8 cellular contexts compared by ENCODE assay signal in the genomic region with DNA sequence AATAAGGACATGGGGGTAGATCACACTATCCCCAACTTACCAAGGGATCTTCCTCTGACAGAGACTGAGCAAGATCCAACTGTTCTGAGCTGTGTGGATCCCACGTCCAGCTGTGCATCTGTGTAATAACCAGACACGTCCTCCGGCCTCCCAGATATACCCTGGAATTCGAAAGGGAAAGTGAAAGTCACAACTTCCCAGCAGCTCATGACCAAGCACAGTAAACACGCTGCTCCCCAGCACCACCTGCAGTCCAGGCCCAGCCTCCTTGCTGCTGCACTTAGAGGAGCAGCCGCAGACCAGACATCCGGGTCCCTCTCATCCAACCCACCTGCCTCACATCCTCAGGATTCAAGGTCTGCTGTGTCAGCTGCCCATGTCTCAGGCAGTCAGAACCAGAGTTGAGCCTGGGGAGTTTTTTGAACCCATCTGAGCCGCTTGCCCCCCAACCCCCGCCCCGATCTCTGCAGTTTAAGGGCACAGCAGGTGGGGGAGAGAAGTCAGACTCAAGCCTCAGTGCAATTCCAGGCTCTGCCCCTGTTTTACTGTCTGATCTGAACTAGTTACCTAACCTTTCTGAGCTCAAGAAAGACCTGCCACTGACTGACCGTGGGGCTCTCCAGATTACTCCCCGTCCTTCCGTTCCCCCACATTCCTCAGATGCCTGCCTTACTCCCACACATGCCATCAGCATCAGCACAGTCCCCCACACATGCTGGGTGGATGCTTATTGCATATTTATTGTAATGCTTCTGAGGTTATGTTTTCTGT. TPM values are rescaled to one million over a fixed set of nuclear protein-coding genes. Genes with fewer than 3 reads are reported as not detected.
DNase-seq lines count a peak whose midpoint lies in the region; ATAC-seq and FAIRE-seq lines count a peak whose summit lies in the region.

A gene with protein sequence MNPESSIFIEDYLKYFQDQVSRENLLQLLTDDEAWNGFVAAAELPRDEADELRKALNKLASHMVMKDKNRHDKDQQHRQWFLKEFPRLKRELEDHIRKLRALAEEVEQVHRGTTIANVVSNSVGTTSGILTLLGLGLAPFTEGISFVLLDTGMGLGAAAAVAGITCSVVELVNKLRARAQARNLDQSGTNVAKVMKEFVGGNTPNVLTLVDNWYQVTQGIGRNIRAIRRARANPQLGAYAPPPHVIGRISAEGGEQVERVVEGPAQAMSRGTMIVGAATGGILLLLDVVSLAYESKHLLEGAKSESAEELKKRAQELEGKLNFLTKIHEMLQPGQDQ (minus strand): TSS at position 127 of the 771 bp plus-strand sequence. CDS start 6,365 bp downstream, outside the sequence.

- peak within 1 kb of the TSS; percentile 28 for H3K4me3 ChIP-seq in mesodermal cell (ENCODE audit: extremely low read depth, insufficient read depth, low read length, poor library complexity, severe bottlenecking)

- DNase-seq in COLO829 (ENCODE audit: low spot score) (peak; percentile 96), HS-5 (ENCODE audit: low read depth) (peak; percentile 82), NOMO-1 treated with dmso at 0.1 percent for 144 hours (lab: John Stamatoyannopoulos, UW; ENCODE audit: unreplicated experiment) (peak; percentile 88)
- peak; percentile 60 for DNase-seq in activated CD8-positive, alpha-beta memory T cell treated with anti-CD3 and anti-CD28 coated beads, Interleukin-2, amount 50 U/mL, for 24 hours (ENCODE audit: extremely low read depth)
- peak; percentile 71 to 83 for DNase-seq in stimulated activated CD8-positive, alpha-beta memory T cell treated with anti-CD3 and anti-CD28 coated beads, Interleukin-15, amount 100 ng/mL, for 4 hours (ENCODE audit: low read depth in 2 of 2)

- H3K36me3 ChIP-seq in mesodermal cell (ENCODE audit: control insufficient read depth, insufficient read depth, low read length): no peaks in the 10 kb centered on the region

- peak within 1 kb of the TSS; percentile 29 for H3K27ac ChIP-seq in mesodermal cell (ENCODE audit: low read depth, low read length, severe bottlenecking)

- peak; percentile 84 for FAIRE-seq in endometrium (lab: Jason Lieb, UNC)

- H3K4me1 ChIP-seq in mesodermal cell (ENCODE audit: control insufficient read depth, insufficient read depth, low read length, poor library complexity, severe bottlenecking): peaks cover 9% of the 10 kb centered on the region

- WGBS in mesodermal cell (ENCODE audit: insufficient coverage in 2 of 2), 2 experiments: 6 to 20% methylated on average over 10 to 12 of the region's 13 CpGs

- H3K9me3 ChIP-seq in mesodermal cell (ENCODE audit: control insufficient read depth, low read length): no peaks in the 10 kb centered on the region

- peak; percentile 91 for ATAC-seq in GM19467 (IDR thresholded peaks at IDR 0.05; ENCODE audit: unreplicated experiment)

RNA-seq across cellular contexts. Expression of the gene that starts here (rescaled TPM):
- polyA plus RNA-seq in mesodermal cell (2013, experiment 1 of 2): 8.1 TPM
- polyA plus RNA-seq in mesodermal cell (2013, experiment 2 of 2): 6.2 TPM

Comparison
In these comparisons a context has a peak if more than half of its experiments do, and no peak if none do; other contexts are left out.
1. Peak in every context shown above with its lines: DNase-seq, ATAC-seq, H3K4me3 ChIP-seq and H3K27ac ChIP-seq.